In genomic region chr6:40146902-40147301, GRCh38 we compare ENCODE assay signal across 14 cellular contexts.
A peak's percentile ranks its signal among the peaks of the same experiment; 100 is the strongest.
DNase-seq lines count a peak whose midpoint lies in the region; ATAC-seq and TF ChIP-seq lines count a peak whose summit lies in the region.
"Had no signal": no experiment of that assay in that cellular context is flagged by ENCODE, and none has a peak within 500 bp of the region (broad histone marks: within the 10 kb centered on the region; RNA-seq: fewer than 3 reads in every experiment).

No MANE protein-coding gene starts in this region.

- H3K4me3 Mint-ChIP-seq in nephron, result no peak overlapping the region
- H3K4me3 Mint-ChIP-seq: B cell; CD8-positive, alpha-beta T cell had no signal

- H3K4me1 Mint-ChIP-seq in nephron, result no peaks in the 10 kb centered on the region

- DNase-seq in DMS79 (lab: John Stamatoyannopoulos, UW) (peak; percentile 61), kidney tubule cell (ENCODE audit: low spot score) (peak; percentile 30), MG63 (no peak), aorta (no peak), GM13977 (ENCODE audit: low spot score) (no peak)
- DNase-seq: Calu3; CD8-positive, alpha-beta T cell had no signal

- H3K27me3 ChIP-seq in MG63 (no peaks in the 10 kb centered on the region), aorta (ENCODE audit: control insufficient read depth in 1 of 2, insufficient read depth in 2 of 2, low read length in 1 of 2) (no peaks in the 10 kb centered on the region)
- H3K27me3 ChIP-seq: BLaER1 treated with 17β-estradiol and CSF1 and Interleukin-3, amounts not matched to agents 10 nM and 100 nM had no signal

- no peaks in the 10 kb centered on the region for H3K9me3 ChIP-seq in MG63
- peaks cover 5% of the 10 kb centered on the region for H3K9me3 ChIP-seq in aorta (ENCODE audit: control insufficient read depth, low read length)
- H3K9me3 ChIP-seq: BLaER1 treated with 17β-estradiol and CSF1 and Interleukin-3, amounts not matched to agents 10 nM and 100 nM; HAP-1 had no signal

- peak overlapping the region in 2 of 3 experiments; percentile 12 to 56 for H3K27ac Mint-ChIP-seq in nephron
- H3K27ac Mint-ChIP-seq: B cell; CD8-positive, alpha-beta T cell had no signal

- TF ChIP-seq CTCF in nephron (IDR thresholded peaks at IDR 0.05; ENCODE audit: unreplicated experiment in 3 of 3) (no peak), GM13977 (IDR thresholded peaks at IDR 0.05; ENCODE audit: extremely low read depth, insufficient read depth, missing control alignments) (no peak)

- no peaks in the 10 kb centered on the region for H3K9me3 Mint-ChIP-seq in nephron
- H3K9me3 Mint-ChIP-seq: CD8-positive, alpha-beta T cell had no signal

- in situ Hi-C loops in GM13977 (cut with MboI; ENCODE audit: low pct_unique_long_range_greater_than_20kb, low sequenced_read_pairs, unreplicated experiment), result no loop called here

- no peaks in the 10 kb centered on the region for H3K4me1 ChIP-seq in aorta (ENCODE audit: control insufficient read depth in 1 of 2, insufficient read depth in 2 of 2, low read length in 2 of 2)
- H3K4me1 ChIP-seq: HAP-1 had no signal

- peaks cover 10% of the 10 kb centered on the region for H3K27me3 Mint-ChIP-seq in nephron (ENCODE audit: low read depth)

- ATAC-seq in GM19025 (IDR thresholded peaks at IDR 0.05; ENCODE audit: low read depth, unreplicated experiment) (peak; percentile 29), aorta (ENCODE audit: low FRiP score) (no peak), HG02852 (IDR thresholded peaks at IDR 0.05; ENCODE audit: unreplicated experiment) (no peak)
- ATAC-seq: CD8-positive, alpha-beta T cell had no signal

- no peaks in the 10 kb centered on the region for H3K36me3 ChIP-seq in MG63
- H3K36me3 ChIP-seq in aorta (ENCODE audit: control insufficient read depth in 1 of 2, insufficient read depth in 2 of 2, low read length in 1 of 2), result no peaks in the 10 kb centered on the region
- H3K36me3 ChIP-seq: BLaER1 treated with 17β-estradiol and CSF1 and Interleukin-3, amounts not matched to agents 10 nM and 100 nM; HAP-1 had no signal

- H3K4me3 ChIP-seq in MG63, result no peak overlapping the region
- H3K4me3 ChIP-seq in aorta (ENCODE audit: low read length in 2 of 2), result no peak overlapping the region
- H3K4me3 ChIP-seq: BLaER1 treated with 17β-estradiol and CSF1 and Interleukin-3, amounts not matched to agents 10 nM and 100 nM; HAP-1 had no signal

- 68 to 70% methylated on average over 3 of the region's 3 CpGs for WGBS in aorta, 2 donors

- H3K36me3 Mint-ChIP-seq in nephron (ENCODE audit: low read depth), result no peaks in the 10 kb centered on the region
- H3K36me3 Mint-ChIP-seq: CD8-positive, alpha-beta T cell had no signal

- H3K27ac ChIP-seq in aorta (ENCODE audit: low read depth in 1 of 2, low read length in 2 of 2), result no peak overlapping the region
- H3K27ac ChIP-seq: BLaER1 treated with 17β-estradiol and CSF1 and Interleukin-3, amounts not matched to agents 10 nM and 100 nM; HL-60 had no signal

- intact Hi-C loops in aorta (cut with DNase I), result no loop called here

Comparison
In these comparisons a context has a peak if more than half of its experiments do, and no peak if none do; other contexts are left out.
1. DNase-seq: peak in DMS79 (single experiment) and kidney tubule cell (single experiment); none in MG63 (single experiment), aorta (0 of 2) and GM13977 (single experiment).